ENCODE assay signal across 18 cellular contexts in genomic region chr14:99042376-99043257, GRCh38.
"Had no signal": no experiment of that assay in that cellular context is flagged by ENCODE, and none has a peak within 500 bp of the region (broad histone marks: within the 10 kb centered on the region; RNA-seq: fewer than 3 reads in every experiment).

No MANE protein-coding gene starts in this region.

- H3K27me3 Mint-ChIP-seq: dendritic cell treated with granulocyte-macrophage colony-stimulating factor and Interleukin-4, amounts not matched to agents 40 ng/mL and 50 ng/mL, for 4 days; effector memory CD8-positive, alpha-beta T cell; naive B cell had no signal

- H3K27ac Mint-ChIP-seq: dendritic cell treated with granulocyte-macrophage colony-stimulating factor and Interleukin-4, amounts not matched to agents 40 ng/mL and 50 ng/mL, for 4 days; effector memory CD8-positive, alpha-beta T cell; naive B cell had no signal

- ATAC-seq: effector memory CD8-positive, alpha-beta T cell; left colon; left ventricle myocardium superior had no signal

- H3K4me1 Mint-ChIP-seq: naive B cell had no signal

- H3K27me3 ChIP-seq: esophagus squamous epithelium, hepatocyte, ovary, right atrium auricular region, suprapubic skin, tibial artery had no signal

- DNase-seq: effector memory CD8-positive, alpha-beta T cell; esophagus squamous epithelium; foreskin fibroblast; left colon; left ventricle myocardium superior; mesenchymal stem cell; naive B cell; nucleus accumbens; ovary; small intestine; stimulated activated CD4-positive, alpha-beta T cell treated with anti-CD3 and anti-CD28 coated beads, Interleukin-12 subunit alpha, Interleukin-12 subunit beta, amount 100 ng/mL, for 4 hours; stimulated activated naive CD4-positive, alpha-beta T cell treated with Interleukin-2 at 50 U/mL for 16 hours; tibial artery had no signal

- H3K9me3 Mint-ChIP-seq: dendritic cell treated with granulocyte-macrophage colony-stimulating factor and Interleukin-4, amounts not matched to agents 40 ng/mL and 50 ng/mL, for 4 days; effector memory CD8-positive, alpha-beta T cell had no signal

- H3K36me3 ChIP-seq: esophagus squamous epithelium, ovary, right atrium auricular region, suprapubic skin, tibial artery had no signal

- H3K27ac ChIP-seq: esophagus squamous epithelium, hepatocyte, ovary, right atrium auricular region, suprapubic skin, tibial artery had no signal

- H3K4me3 Mint-ChIP-seq: dendritic cell treated with granulocyte-macrophage colony-stimulating factor and Interleukin-4, amounts not matched to agents 40 ng/mL and 50 ng/mL, for 4 days; effector memory CD8-positive, alpha-beta T cell; naive B cell had no signal

- H3K4me3 ChIP-seq: esophagus squamous epithelium, hepatocyte, lung, ovary, right atrium auricular region, suprapubic skin, tibial artery had no signal

- H3K36me3 Mint-ChIP-seq: naive B cell had no signal

- H3K9me3 ChIP-seq: esophagus squamous epithelium, ovary, right atrium auricular region, suprapubic skin, tibial artery had no signal

- H3K4me1 ChIP-seq: right atrium auricular region had no signal
